1 cellular context compared by ENCODE assay signal in genomic region chr2:156803243-156803642, GRCh38.
TF ChIP-seq lines count a peak whose summit lies in the region.

No MANE protein-coding gene starts in this region.

TF ChIP-seq in SK-N-SH, 30 proteins besides CTCF, POLR2A, EP300 and RAD21 (continued from another document):
- TF ChIP-seq USF2 (IDR thresholded peaks at IDR 0.05; ENCODE audit: borderline replicate concordance, low read depth, low read length): no peak
- no peak for TF ChIP-seq TEAD4 (IDR thresholded peaks at IDR 0.05; ENCODE audit: borderline replicate concordance, insufficient read depth)
- TF ChIP-seq IRF3 (IDR thresholded peaks at IDR 0.05; ENCODE audit: low read depth, low read length): no peak
- TF ChIP-seq YY1 (IDR thresholded peaks at IDR 0.05; ENCODE audit: low read depth): no peak
- no peak for TF ChIP-seq MAX (IDR thresholded peaks at IDR 0.05; ENCODE audit: low read depth)
- no peak for TF ChIP-seq USF1 (IDR thresholded peaks at IDR 0.05; ENCODE audit: borderline replicate concordance, low read depth)
- no peak for TF ChIP-seq FOSL2 (IDR thresholded peaks at IDR 0.05; ENCODE audit: borderline replicate concordance, low read depth)
- TF ChIP-seq JUND (IDR thresholded peaks at IDR 0.05): no peak
- no peak for TF ChIP-seq PBX3 (IDR thresholded peaks at IDR 0.05)
- TF ChIP-seq EZH2phosphoT487 (IDR thresholded peaks at IDR 0.05; ENCODE audit: borderline replicate concordance, low read depth): no peak
- no peak for TF ChIP-seq MXI1 (IDR thresholded peaks at IDR 0.05; ENCODE audit: low read depth, low read length)
